ENCODE assay signal across 8 cellular contexts in genomic region chr18:33751613-33752221, GRCh38.
A peak's percentile ranks its signal among the peaks of the same experiment; 100 is the strongest.
DNase-seq lines count a peak whose midpoint lies in the region; ATAC-seq and TF ChIP-seq lines count a peak whose summit lies in the region.

No MANE protein-coding gene starts in this region.

- TF ChIP-seq RAD21 in Ishikawa (IDR thresholded peaks at IDR 0.05; ENCODE audit: low read depth) = peak; percentile 42

- H3K27ac Mint-ChIP-seq in activated CD4-positive, alpha-beta T cell treated with anti-CD3 and anti-CD28 coated beads for 36 hours = no peak overlapping the region

- no peak for TF ChIP-seq EP300 in Ishikawa (IDR thresholded peaks at IDR 0.05; ENCODE audit: borderline replicate concordance)

- ATAC-seq in aorta (ENCODE audit: low FRiP score) = no peak
- no peak for ATAC-seq in activated CD4-positive, alpha-beta T cell treated with anti-CD3 and anti-CD28 coated beads for 36 hours
- no peak for ATAC-seq in GM21723 (IDR thresholded peaks at IDR 0.05; ENCODE audit: unreplicated experiment)

- no peaks in the 10 kb centered on the region for H3K36me3 ChIP-seq in BJ (ENCODE audit: control insufficient read depth, insufficient read depth, low read length)
- H3K36me3 ChIP-seq in kidney epithelial cell (ENCODE audit: control insufficient read depth, insufficient read depth, low read length) = no peaks in the 10 kb centered on the region
- H3K36me3 ChIP-seq in aorta (ENCODE audit: control insufficient read depth in 1 of 2, insufficient read depth in 2 of 2, low read length in 1 of 2) = no peaks in the 10 kb centered on the region

- no peaks in the 10 kb centered on the region for H3K9me3 Mint-ChIP-seq in activated CD4-positive, alpha-beta T cell treated with anti-CD3 and anti-CD28 coated beads for 36 hours (ENCODE audit: low read depth)

- H3K4me3 ChIP-seq in BJ (ENCODE audit: low read depth, low read length) = no peak overlapping the region
- no peak overlapping the region for H3K4me3 ChIP-seq in kidney epithelial cell (ENCODE audit: low read depth, low read length)
- H3K4me3 ChIP-seq in aorta (ENCODE audit: low read length in 2 of 2) = no peak overlapping the region

- POLR2A ChIA-PET in BJ (lab: Charles Lee) = no interaction called here
- POLR2A ChIA-PET in activated CD4-positive, alpha-beta T cell treated with anti-CD3 and anti-CD28 coated beads for 36 hours (lab: Charles Lee) = no interaction called here

- no peak for DNase-seq in BJ (ENCODE audit: low read depth)
- peak; percentile 8 for DNase-seq in SW480 (ENCODE audit: low spot score)
- no peak for DNase-seq in kidney epithelial cell (ENCODE audit: low read depth)
- DNase-seq in aorta = no peak
- DNase-seq in activated CD4-positive, alpha-beta T cell treated with anti-CD3 and anti-CD28 coated beads for 36 hours = no peak
- no peak for DNase-seq in retina

- intact Hi-C loops in aorta (cut with DNase I) = no loop called here
- intact Hi-C loops in activated CD4-positive, alpha-beta T cell treated with anti-CD3 and anti-CD28 coated beads for 36 hours (cut with DNase I, micrococcal nuclease) = no loop called here

- WGBS in aorta, 2 donors = 32 to 42% methylated on average over 4 of the region's 4 CpGs

- CTCF ChIA-PET in BJ (lab: Yijun Ruan, JAX) = no interaction called here
- CTCF ChIA-PET in activated CD4-positive, alpha-beta T cell treated with anti-CD3 and anti-CD28 coated beads for 36 hours (lab: Charles Lee) = no interaction called here

- no peaks in the 10 kb centered on the region for H3K4me1 ChIP-seq in aorta (ENCODE audit: control insufficient read depth in 1 of 2, insufficient read depth in 2 of 2, low read length in 2 of 2)

- TF ChIP-seq CTCF in BJ (IDR thresholded peaks at IDR 0.05; ENCODE audit: insufficient read depth, low read depth, low read length) (peak; percentile 47), kidney epithelial cell (IDR thresholded peaks at IDR 0.05; ENCODE audit: insufficient read depth, low read length, poor library complexity, severe bottlenecking) (peak; percentile 40)

- no peaks in the 10 kb centered on the region for H3K27me3 Mint-ChIP-seq in activated CD4-positive, alpha-beta T cell treated with anti-CD3 and anti-CD28 coated beads for 36 hours

- H3K4me1 Mint-ChIP-seq in activated CD4-positive, alpha-beta T cell treated with anti-CD3 and anti-CD28 coated beads for 36 hours = no peaks in the 10 kb centered on the region

- peaks cover 1% of the 10 kb centered on the region for H3K9me3 ChIP-seq in aorta (ENCODE audit: control insufficient read depth, low read length)

- H3K36me3 Mint-ChIP-seq in activated CD4-positive, alpha-beta T cell treated with anti-CD3 and anti-CD28 coated beads for 36 hours (ENCODE audit: low read depth) = no peaks in the 10 kb centered on the region

- H3K27ac ChIP-seq in aorta (ENCODE audit: low read depth in 1 of 2, low read length in 2 of 2) = no peak overlapping the region

- H3K27me3 ChIP-seq in BJ (ENCODE audit: control insufficient read depth, insufficient read depth, low read length) (no peaks in the 10 kb centered on the region), kidney epithelial cell (ENCODE audit: control insufficient read depth, insufficient read depth, low read length) (no peaks in the 10 kb centered on the region), aorta (ENCODE audit: control insufficient read depth in 1 of 2, insufficient read depth in 2 of 2, low read length in 1 of 2) (no peaks in the 10 kb centered on the region)

- H3K4me3 Mint-ChIP-seq in activated CD4-positive, alpha-beta T cell treated with anti-CD3 and anti-CD28 coated beads for 36 hours = no peak overlapping the region

TF ChIP-seq in Ishikawa, 13 proteins besides CTCF, POLR2A, EP300 and RAD21:
- no peak for TF ChIP-seq USF1 (IDR thresholded peaks at IDR 0.05)
- no peak for TF ChIP-seq TEAD4 (IDR thresholded peaks at IDR 0.05)
- no peak for TF ChIP-seq ZBTB7A (IDR thresholded peaks at IDR 0.05; ENCODE audit: low read depth)
- no peak for TF ChIP-seq MAX (IDR thresholded peaks at IDR 0.05)
- no peak for TF ChIP-seq YY1 (IDR thresholded peaks at IDR 0.05; ENCODE audit: low read depth)
